In genomic region chr9:131500939-131501541, GRCh38 we compare ENCODE assay signal across 9 cellular contexts. TPM values are rescaled to one million over a fixed set of nuclear protein-coding genes. Genes with fewer than 3 reads are reported as not detected.
DNase-seq lines count a peak whose midpoint lies in the region; ATAC-seq and TF ChIP-seq lines count a peak whose summit lies in the region.
"Had no signal": no experiment of that assay in that cellular context is flagged by ENCODE, and none has a peak within 500 bp of the region (broad histone marks: within the 10 kb centered on the region; RNA-seq: fewer than 3 reads in every experiment).

No MANE protein-coding gene starts in this region.

- no peak overlapping the region for H3K4me3 ChIP-seq in effector memory CD4-positive, alpha-beta T cell (ENCODE audit: insufficient read depth, low read depth, low read length, poor library complexity, severe bottlenecking)
- H3K4me3 ChIP-seq in upper lobe of right lung = no peak overlapping the region

- TF ChIP-seq CTCF in WTC11 (IDR thresholded peaks at IDR 0.05) (no peak), upper lobe of right lung (IDR thresholded peaks at IDR 0.05) (no peak)

- H3K27ac Mint-ChIP-seq in IgD-negative memory B cell = peak overlapping the region in 2 of 3 donors; percentile 53 to 79
- peak overlapping the region; percentile 90 for H3K27ac Mint-ChIP-seq in WTC11

- peaks cover 48% of the 10 kb centered on the region for H3K4me1 ChIP-seq in effector memory CD4-positive, alpha-beta T cell (ENCODE audit: control insufficient read depth, insufficient read depth, low read length, poor library complexity, severe bottlenecking)
- peaks cover 16% of the 10 kb centered on the region for H3K4me1 ChIP-seq in upper lobe of right lung

- H3K4me1 Mint-ChIP-seq in IgD-negative memory B cell = peaks cover 12 to 19% (median 15%) of the 10 kb centered on the region in 3 donors
- H3K4me1 Mint-ChIP-seq in WTC11 = peaks cover 18% of the 10 kb centered on the region

- no peaks in the 10 kb centered on the region for H3K27me3 Mint-ChIP-seq in IgD-negative memory B cell
- H3K27me3 Mint-ChIP-seq in WTC11 (ENCODE audit: low read depth) = peaks cover 9% of the 10 kb centered on the region

- no peaks in the 10 kb centered on the region for H3K27me3 ChIP-seq in effector memory CD4-positive, alpha-beta T cell (replicated peaks; ENCODE audit: control insufficient read depth, insufficient read depth, low read length, poor library complexity, severe bottlenecking)
- H3K27me3 ChIP-seq in upper lobe of right lung = no peaks in the 10 kb centered on the region

- peaks cover 19% of the 10 kb centered on the region for H3K36me3 ChIP-seq in effector memory CD4-positive, alpha-beta T cell (ENCODE audit: control insufficient read depth, insufficient read depth, low read length)
- H3K36me3 ChIP-seq in upper lobe of right lung = peaks cover 36% of the 10 kb centered on the region

- no peaks in the 10 kb centered on the region for H3K9me3 ChIP-seq in effector memory CD4-positive, alpha-beta T cell (ENCODE audit: control insufficient read depth, low read length)
- no peaks in the 10 kb centered on the region for H3K9me3 ChIP-seq in upper lobe of right lung

- CTCF ChIA-PET in WTC11 (lab: Charles Lee) = interaction anchor here (0.6 kb wide), 1 partner anchor 123 kb away, joined by 3 read pairs; no protein-coding TSS in a partner anchor

- intact Hi-C loops in upper lobe of right lung (cut with DNase I) = no loop called here

- no peaks in the 10 kb centered on the region for H3K9me3 Mint-ChIP-seq in IgD-negative memory B cell
- H3K9me3 Mint-ChIP-seq in WTC11 = no peaks in the 10 kb centered on the region

- peak overlapping the region; percentile 69 to 90 (median 86) for H3K4me3 Mint-ChIP-seq in IgD-negative memory B cell
- H3K4me3 Mint-ChIP-seq in WTC11 = peak overlapping the region; percentile 54

- DNase-seq in WTC11 (ENCODE audit: low spot score) (no peak), germinal center (ENCODE audit: low spot score) (no peak), upper lobe of right lung (no peak)
- DNase-seq in effector memory CD4-positive, alpha-beta T cell = peak; percentile 15 to 46 (median 38)
- peak; percentile 25 to 59 (median 43) for DNase-seq in stimulated activated CD4-positive, alpha-beta T cell treated with anti-CD3 and anti-CD28 coated beads, TNF-alpha, amount 100 ng/mL, for 48 hours (ENCODE audit: low read depth in 3 of 3)

- POLR2A ChIA-PET in WTC11 (lab: Charles Lee) = no interaction called here

- ATAC-seq in WTC11 (no peak), GM21825 (IDR thresholded peaks at IDR 0.05; ENCODE audit: unreplicated experiment) (no peak), HG03442 (IDR thresholded peaks at IDR 0.05; ENCODE audit: unreplicated experiment) (no peak), upper lobe of right lung (no peak)

- H3K36me3 Mint-ChIP-seq in IgD-negative memory B cell (no peaks in the 10 kb centered on the region), WTC11 (peaks cover 35% of the 10 kb centered on the region)

- peak overlapping the region; percentile 81 for H3K27ac ChIP-seq in effector memory CD4-positive, alpha-beta T cell (ENCODE audit: insufficient read depth, low read length, poor library complexity, severe bottlenecking)
- H3K27ac ChIP-seq in upper lobe of right lung = no peak overlapping the region

TF ChIP-seq in WTC11, 78 proteins besides CTCF, POLR2A, EP300 and RAD21:
- TF ChIP-seq NFATC4 (CRISPR knock-in tag; IDR thresholded peaks at IDR 0.05) (peak; percentile 54; the same call in 1 of the 2 replicates), TEAD4 (CRISPR knock-in tag; IDR thresholded peaks at IDR 0.05) (no peak), EMX1 (CRISPR knock-in tag; IDR thresholded peaks at IDR 0.05) (peak; percentile 13; the same call in 1 of the 2 replicates), PRRX2 (CRISPR knock-in tag; IDR thresholded peaks at IDR 0.05) (0 out of 2 replicates have a peak, but pooled peaks have one; percentile 26), PRDM15 (CRISPR knock-in tag; IDR thresholded peaks at IDR 0.05) (no peak), HMGXB4 (CRISPR knock-in tag; IDR thresholded peaks at IDR 0.05) (no peak)

RNA-seq across cellular contexts. Expression of gene POMT1, which starts 1.7 kb away (rescaled TPM):
- polyA plus RNA-seq in IgD-negative memory B cell = 5.1 TPM
- total RNA-seq in WTC11 (2021) = 35.2 to 36.4 TPM (median 36.2 TPM) in 3 replicates
- total RNA-seq in upper lobe of right lung = 25.2 TPM

RNA-seq across cellular contexts. Expression of gene UCK1, which starts 30.0 kb away (rescaled TPM):
- 26.2 TPM for polyA plus RNA-seq in IgD-negative memory B cell
- total RNA-seq in WTC11 (2021) (28.0 to 30.6 TPM (median 29.6 TPM) in 3 replicates), upper lobe of right lung (27.9 TPM)

RNA-seq across cellular contexts. Expression of gene PRRT1B, which starts 44.3 kb away (rescaled TPM):
- polyA plus RNA-seq in IgD-negative memory B cell = not detected
- total RNA-seq in WTC11 (2021) (0.48 to 1.2 TPM (median 0.78 TPM) in 3 replicates), upper lobe of right lung (3.9 TPM)
- total RNA-seq: T-helper 1 cell treated with Interleukin-12 subunit alpha and Interleukin-12 subunit beta and Interleukin-4 antibody, amounts not matched to agents 30 ng/mL and 1 ng/mL, for 36 hours had no signal

Comparison
In these comparisons a context has a peak if more than half of its experiments do, and no peak if none do; other contexts are left out.
1. DNase-seq: peak in effector memory CD4-positive, alpha-beta T cell (3 of 3) and stimulated activated CD4-positive, alpha-beta T cell treated with anti-CD3 and anti-CD28 coated beads, TNF-alpha, amount 100 ng/mL, for 48 hours (3 of 3); none in WTC11 (single experiment), germinal center (single experiment) and upper lobe of right lung (single experiment).